Comparison of ENCODE assay signal across 8 cellular contexts in genomic region chr1:184385863-184386262, GRCh38. TPM values are rescaled to one million over a fixed set of nuclear protein-coding genes. Genes with fewer than 3 reads are reported as not detected.
DNase-seq lines count a peak whose midpoint lies in the region; ATAC-seq and TF ChIP-seq lines count a peak whose summit lies in the region.

No MANE protein-coding gene starts in this region.

- peaks cover 29% of the 10 kb centered on the region for H3K36me3 Mint-ChIP-seq in Calu3 (ENCODE audit: insufficient read depth, unreplicated experiment)

- no peaks in the 10 kb centered on the region for H3K9me3 Mint-ChIP-seq in Calu3 (ENCODE audit: low read depth, unreplicated experiment)

- TF ChIP-seq EP300 in esophagus muscularis mucosa (IDR thresholded peaks at IDR 0.05), result no peak

- H2AFZ ChIP-seq in parathyroid adenoma, result peak overlapping the region; percentile 92

- DNase-seq in Calu3 (no peak), Peyer's patch (no peak), esophagus muscularis mucosa (ENCODE audit: extremely low spot score) (no peak), activated gamma-delta T cell (lab: John Stamatoyannopoulos, UW) (no peak)

- H3K4me2 ChIP-seq in parathyroid adenoma (ENCODE audit: low read length), result peak overlapping the region; percentile 98

- H3K4me1 ChIP-seq in Peyer's patch (peaks cover 0 to 11% (median 2%) of the 10 kb centered on the region in 4 donors), esophagus muscularis mucosa (peaks cover 18 to 36% (median 32%) of the 10 kb centered on the region in 4 donors), parathyroid adenoma (no peaks in the 10 kb centered on the region)

- TF ChIP-seq POLR2A in Peyer's patch (IDR thresholded peaks at IDR 0.05) (no peak), esophagus muscularis mucosa (IDR thresholded peaks at IDR 0.05; ENCODE audit: low read depth) (no peak)

- ATAC-seq in HG02678 (IDR thresholded peaks at IDR 0.05; ENCODE audit: unreplicated experiment), result no peak
- no peak for ATAC-seq in GM19035 (IDR thresholded peaks at IDR 0.05; ENCODE audit: unreplicated experiment)
- no peak for ATAC-seq in HG02840 (IDR thresholded peaks at IDR 0.05; ENCODE audit: low FRiP score, unreplicated experiment)

- peak overlapping the region; percentile 75 to 97 (median 88) for H3K27ac ChIP-seq in Peyer's patch
- H3K27ac ChIP-seq in esophagus muscularis mucosa (replicated peaks in 1 of 4), result peak overlapping the region; percentile 91 to 97 (median 92)
- H3K27ac ChIP-seq in parathyroid adenoma, result no peak overlapping the region

- TF ChIP-seq CTCF in Calu3 (IDR thresholded peaks at IDR 0.05; ENCODE audit: unreplicated experiment), result no peak
- no peak for TF ChIP-seq CTCF in Peyer's patch (IDR thresholded peaks at IDR 0.05)
- TF ChIP-seq CTCF in esophagus muscularis mucosa (IDR thresholded peaks at IDR 0.05), result no peak
- no peak for TF ChIP-seq CTCF in parathyroid adenoma (IDR thresholded peaks at IDR 0.05)

- H3K4me1 Mint-ChIP-seq in Calu3 (ENCODE audit: low read depth, unreplicated experiment), result peaks cover 21% of the 10 kb centered on the region

- peak overlapping the region; percentile 19 for H3K27ac Mint-ChIP-seq in Calu3 (ENCODE audit: unreplicated experiment)

- H3K4me3 Mint-ChIP-seq in Calu3 (ENCODE audit: low read depth, unreplicated experiment), result peak overlapping the region; percentile 76

- WGBS in esophagus muscularis mucosa, result 68% methylated on average over 11 of the region's 11 CpGs

- H3K4me3 ChIP-seq in Peyer's patch (peak overlapping the region; percentile 54 to 95 (median 84)), esophagus muscularis mucosa (peak overlapping the region; percentile 81 to 96 (median 94)), parathyroid adenoma (ENCODE audit: low read depth, low read length) (peak overlapping the region; percentile 65)

- H3K36me3 ChIP-seq in Peyer's patch (no peaks in the 10 kb centered on the region), esophagus muscularis mucosa (no peaks in the 10 kb centered on the region), parathyroid adenoma (ENCODE audit: control insufficient read depth, insufficient read depth, low read length) (no peaks in the 10 kb centered on the region)

- intact Hi-C loops in Calu3 (cut with micrococcal nuclease; ENCODE audit: unreplicated experiment) (loop anchor here (2.0 kb wide), 1 partner anchor 97 kb away; no protein-coding TSS in a partner anchor), esophagus muscularis mucosa (cut with DNase I) (loop anchor here (5.0 kb wide), 4 partner anchors 96 to 276 kb away; no protein-coding TSS in a partner anchor)

- CTCF ChIA-PET in Calu3 (lab: Charles Lee), result interaction anchor here (1.1 kb wide), 1 partner anchor 164 kb away, joined by 4 read pairs; no protein-coding TSS in a partner anchor

- H3K79me2 ChIP-seq in parathyroid adenoma, result no peaks in the 10 kb centered on the region

- H3K27me3 ChIP-seq in Peyer's patch (no peaks in the 10 kb centered on the region), esophagus muscularis mucosa (no peaks in the 10 kb centered on the region), parathyroid adenoma (ENCODE audit: control insufficient read depth, insufficient read depth, low read length) (no peaks in the 10 kb centered on the region)

- no peak overlapping the region for H3K9ac ChIP-seq in parathyroid adenoma

- no peaks in the 10 kb centered on the region for H3K27me3 Mint-ChIP-seq in Calu3 (ENCODE audit: unreplicated experiment)

- TSS peak; percentile 72 for BruUV-seq in Calu3 (replicated peaks; lab: Mats Ljungman, UMichigan)

- no peaks in the 10 kb centered on the region for H3K9me3 ChIP-seq in Peyer's patch
- no peaks in the 10 kb centered on the region for H3K9me3 ChIP-seq in esophagus muscularis mucosa
- H3K9me3 ChIP-seq in parathyroid adenoma (ENCODE audit: control insufficient read depth, low read length), result no peaks in the 10 kb centered on the region

RNA-seq across cellular contexts. Expression of gene C1orf21, which starts 1.0 kb away (rescaled TPM):
- 16.9 and 20.6 TPM in 2 replicates for total RNA-seq in Calu3 (2022)
- total RNA-seq in Peyer's patch, result 100 to 1,000 TPM in 1 of 4 donors, 10 to 100 TPM in 3; 36.3 to 115 (median 79.4) TPM
- 10 to 100 TPM; 39.5 to 91.7 (median 58.8) TPM for total RNA-seq in esophagus muscularis mucosa
